Comparison of ENCODE assay signal across 14 cellular contexts in the genomic region with DNA sequence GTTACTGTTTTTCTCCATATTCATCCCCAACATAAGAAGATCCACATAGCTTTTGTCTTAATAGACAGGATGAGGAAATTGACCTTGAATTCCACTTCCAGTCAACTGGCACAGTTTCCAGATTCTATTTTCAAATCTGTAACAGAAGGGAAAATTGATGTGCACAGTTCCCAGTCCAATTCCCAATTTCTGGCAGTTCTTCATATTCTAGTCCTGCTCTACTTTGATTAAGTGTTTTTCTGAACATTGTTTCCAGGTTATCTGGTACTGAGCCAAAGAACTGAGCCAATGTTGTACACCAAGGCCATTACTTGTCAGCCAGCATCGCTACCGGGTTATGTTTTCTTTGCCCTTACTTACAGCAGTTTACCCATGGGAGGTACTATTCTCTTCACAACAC.
"Had no signal": no experiment of that assay in that cellular context is flagged by ENCODE, and none has a peak within 500 bp of the region (broad histone marks: within the 10 kb centered on the region; RNA-seq: fewer than 3 reads in every experiment).

No MANE protein-coding gene starts in this region.

- H3K4me1 Mint-ChIP-seq: naive thymus-derived CD8-positive, alpha-beta T cell had no signal

- H3K36me3 Mint-ChIP-seq: naive thymus-derived CD8-positive, alpha-beta T cell had no signal

- H3K4me3 Mint-ChIP-seq: dendritic cell treated with granulocyte-macrophage colony-stimulating factor and Interleukin-4, amounts not matched to agents 40 ng/mL and 50 ng/mL, for 4 days; naive thymus-derived CD8-positive, alpha-beta T cell had no signal

- H3K27ac Mint-ChIP-seq: dendritic cell treated with granulocyte-macrophage colony-stimulating factor and Interleukin-4, amounts not matched to agents 40 ng/mL and 50 ng/mL, for 4 days; naive thymus-derived CD8-positive, alpha-beta T cell had no signal

- H3K9me3 Mint-ChIP-seq: dendritic cell treated with granulocyte-macrophage colony-stimulating factor and Interleukin-4, amounts not matched to agents 40 ng/mL and 50 ng/mL, for 4 days had no signal

- DNase-seq: effector CD8-positive, alpha-beta T cell; foreskin fibroblast; glutamatergic neuron; islet precursor cell; mucosa of descending colon; naive thymus-derived CD8-positive, alpha-beta T cell; sigmoid colon; stimulated activated CD4-positive, alpha-beta T cell treated with anti-CD3 and anti-CD28 coated beads, Interleukin-12 subunit alpha, Interleukin-12 subunit beta, amount 100 ng/mL, for 4 hours; stimulated activated naive CD4-positive, alpha-beta T cell treated with Interleukin-2 at 50 U/mL for 16 hours; trophoblast cell had no signal

- ATAC-seq: esophagus mucosa; gastroesophageal sphincter; left lobe of liver; mucosa of descending colon; naive thymus-derived CD8-positive, alpha-beta T cell had no signal
